8 cellular contexts compared by ENCODE assay signal in genomic region chr17:82332669-82333278, GRCh38. TPM values are rescaled to one million over a fixed set of nuclear protein-coding genes. Genes with fewer than 3 reads are reported as not detected.
DNase-seq lines count a peak whose midpoint lies in the region; ATAC-seq and TF ChIP-seq lines count a peak whose summit lies in the region.

No MANE protein-coding gene starts in this region.

- WGBS in endodermal cell (ENCODE audit: insufficient coverage in 1 of 2, insufficient read length in 1 of 2), 2 experiments: 31 to 42% methylated on average over 14 to 32 of the region's 32 CpGs

- peak; percentile 29 for TF ChIP-seq CTCF in endodermal cell (conservative IDR thresholded peaks at IDR 0.05)

- peak; percentile 57 for DNase-seq in activated CD4-positive, alpha-beta T cell treated with anti-CD3 and anti-CD28 coated beads for 36 hours
- DNase-seq in activated CD4-positive, alpha-beta T cell treated with anti-CD3 and anti-CD28 coated beads, Interleukin-2, amount 50 U/mL, for 1 hour: no peak
- DNase-seq in endodermal cell (no peak), GF-D8 (lab: John Stamatoyannopoulos, UW) (no peak)

- H3K36me3 Mint-ChIP-seq in activated CD4-positive, alpha-beta T cell treated with anti-CD3 and anti-CD28 coated beads for 36 hours (ENCODE audit: low read depth): no peaks in the 10 kb centered on the region
- no peaks in the 10 kb centered on the region for H3K36me3 Mint-ChIP-seq in endodermal cell (ENCODE audit: low read depth)

- ATAC-seq in activated CD4-positive, alpha-beta T cell treated with anti-CD3 and anti-CD28 coated beads for 36 hours: peak; percentile 28
- peak; percentile 24 for ATAC-seq in SK-N-SH treated with all-trans-retinoic acid at 6 μM for 48 hours
- ATAC-seq in HG03139 (IDR thresholded peaks at IDR 0.05; ENCODE audit: unreplicated experiment): no peak
- ATAC-seq in GM21526 (IDR thresholded peaks at IDR 0.05; ENCODE audit: low FRiP score, unreplicated experiment): no peak

- no peaks in the 10 kb centered on the region for H3K9me3 Mint-ChIP-seq in activated CD4-positive, alpha-beta T cell treated with anti-CD3 and anti-CD28 coated beads for 36 hours (ENCODE audit: low read depth)
- H3K9me3 Mint-ChIP-seq in endodermal cell: no peaks in the 10 kb centered on the region

- peak overlapping the region; percentile 60 for H3K27ac Mint-ChIP-seq in activated CD4-positive, alpha-beta T cell treated with anti-CD3 and anti-CD28 coated beads for 36 hours
- no peak overlapping the region for H3K27ac Mint-ChIP-seq in endodermal cell

- intact Hi-C loops in activated CD4-positive, alpha-beta T cell treated with anti-CD3 and anti-CD28 coated beads for 36 hours (cut with DNase I, micrococcal nuclease): no loop called here

- H3K9me3 ChIP-seq in endodermal cell (ENCODE audit: control insufficient read depth, low read length) (no peaks in the 10 kb centered on the region), mucosa of stomach (ENCODE audit: control insufficient read depth, low read length) (no peaks in the 10 kb centered on the region)

- peaks cover 29% of the 10 kb centered on the region for H3K4me1 Mint-ChIP-seq in activated CD4-positive, alpha-beta T cell treated with anti-CD3 and anti-CD28 coated beads for 36 hours
- peaks cover 8% of the 10 kb centered on the region for H3K4me1 Mint-ChIP-seq in endodermal cell

- H3K36me3 ChIP-seq in endodermal cell (ENCODE audit: control insufficient read depth, insufficient read depth, low read length): no peaks in the 10 kb centered on the region
- H3K36me3 ChIP-seq in mucosa of stomach (ENCODE audit: control insufficient read depth, insufficient read depth, low read length): no peaks in the 10 kb centered on the region

- CTCF ChIA-PET in activated CD4-positive, alpha-beta T cell treated with anti-CD3 and anti-CD28 coated beads for 36 hours (lab: Charles Lee): interaction anchor here (1.2 to 2.4 kb wide), 3 partner anchors 11 to 96 kb away, joined by 3 to 11 read pairs (median 3); no protein-coding TSS in a partner anchor

- H3K9ac ChIP-seq in endodermal cell (ENCODE audit: extremely low read depth, low read length, poor library complexity, severe bottlenecking) (no peak overlapping the region), mucosa of stomach (ENCODE audit: low read length) (peak overlapping the region; percentile 59)

- H3K4me1 ChIP-seq in endodermal cell (ENCODE audit: control insufficient read depth, insufficient read depth, low read length) (no peaks in the 10 kb centered on the region), mucosa of stomach (ENCODE audit: control insufficient read depth, insufficient read depth, low read length) (peaks cover 61% of the 10 kb centered on the region)

- POLR2A ChIA-PET in activated CD4-positive, alpha-beta T cell treated with anti-CD3 and anti-CD28 coated beads for 36 hours (lab: Charles Lee): interaction anchor here (0.8 to 1.9 kb wide), 2 partner anchors 11 to 35 kb away, joined by 4 to 6 read pairs; no protein-coding TSS in a partner anchor

- H3K4me3 ChIP-seq in endodermal cell (ENCODE audit: low read length) (no peak overlapping the region), mucosa of stomach (ENCODE audit: low read length) (peak overlapping the region; percentile 22)

- peaks cover 4% of the 10 kb centered on the region for H3K27me3 Mint-ChIP-seq in activated CD4-positive, alpha-beta T cell treated with anti-CD3 and anti-CD28 coated beads for 36 hours
- H3K27me3 Mint-ChIP-seq in endodermal cell (ENCODE audit: insufficient read depth): peaks cover 64% of the 10 kb centered on the region

- no peak overlapping the region for H3K27ac ChIP-seq in endodermal cell (ENCODE audit: low read depth, low read length)

- H3K4me3 Mint-ChIP-seq in activated CD4-positive, alpha-beta T cell treated with anti-CD3 and anti-CD28 coated beads for 36 hours: peak overlapping the region; percentile 67
- H3K4me3 Mint-ChIP-seq in endodermal cell: peak overlapping the region; percentile 32

- H3K27me3 ChIP-seq in endodermal cell (ENCODE audit: control insufficient read depth, insufficient read depth, low read length, poor library complexity, severe bottlenecking) (peaks cover 65% of the 10 kb centered on the region), mucosa of stomach (ENCODE audit: control insufficient read depth, insufficient read depth, low read length) (peaks cover 2% of the 10 kb centered on the region)

TF ChIP-seq in SK-N-SH treated with all-trans-retinoic acid at 6 μM for 48 hours, 23 proteins besides CTCF, POLR2A, EP300 and RAD21 (continues in another document):
- TF ChIP-seq ZFP3 (CRISPR knock-in tag; IDR thresholded peaks at IDR 0.05) (no peak), ZNF8 (CRISPR knock-in tag; IDR thresholded peaks at IDR 0.05) (no peak), ZNF70 (CRISPR knock-in tag; IDR thresholded peaks at IDR 0.05) (no peak), OSR1 (CRISPR knock-in tag; IDR thresholded peaks at IDR 0.05) (no peak), ISL1 (CRISPR knock-in tag; IDR thresholded peaks at IDR 0.05) (no peak), ZFP30 (CRISPR knock-in tag; IDR thresholded peaks at IDR 0.05) (no peak), ESRRG (CRISPR knock-in tag; IDR thresholded peaks at IDR 0.05) (no peak), PPARA (CRISPR knock-in tag; IDR thresholded peaks at IDR 0.05; ENCODE audit: borderline replicate concordance) (no peak), RARB (CRISPR knock-in tag; IDR thresholded peaks at IDR 0.05) (no peak), ZNF565 (CRISPR knock-in tag; conservative IDR thresholded peaks at IDR 0.05; ENCODE audit: low read depth) (no peak), PATZ1 (CRISPR knock-in tag; IDR thresholded peaks at IDR 0.05; ENCODE audit: borderline replicate concordance) (no peak), ZC3H10 (CRISPR knock-in tag; IDR thresholded peaks at IDR 0.05) (no peak)
- TF ChIP-seq, protein P1, sequence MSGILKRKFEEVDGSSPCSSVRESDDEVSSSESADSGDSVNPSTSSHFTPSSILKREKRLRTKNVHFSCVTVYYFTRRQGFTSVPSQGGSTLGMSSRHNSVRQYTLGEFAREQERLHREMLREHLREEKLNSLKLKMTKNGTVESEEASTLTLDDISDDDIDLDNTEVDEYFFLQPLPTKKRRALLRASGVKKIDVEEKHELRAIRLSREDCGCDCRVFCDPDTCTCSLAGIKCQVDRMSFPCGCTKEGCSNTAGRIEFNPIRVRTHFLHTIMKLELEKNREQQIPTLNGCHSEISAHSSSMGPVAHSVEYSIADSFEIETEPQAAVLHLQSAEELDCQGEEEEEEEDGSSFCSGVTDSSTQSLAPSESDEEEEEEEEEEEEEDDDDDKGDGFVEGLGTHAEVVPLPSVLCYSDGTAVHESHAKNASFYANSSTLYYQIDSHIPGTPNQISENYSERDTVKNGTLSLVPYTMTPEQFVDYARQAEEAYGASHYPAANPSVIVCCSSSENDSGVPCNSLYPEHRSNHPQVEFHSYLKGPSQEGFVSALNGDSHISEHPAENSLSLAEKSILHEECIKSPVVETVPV (CRISPR knock-in tag; IDR thresholded peaks at IDR 0.05): no peak
- TF ChIP-seq, protein P2, sequence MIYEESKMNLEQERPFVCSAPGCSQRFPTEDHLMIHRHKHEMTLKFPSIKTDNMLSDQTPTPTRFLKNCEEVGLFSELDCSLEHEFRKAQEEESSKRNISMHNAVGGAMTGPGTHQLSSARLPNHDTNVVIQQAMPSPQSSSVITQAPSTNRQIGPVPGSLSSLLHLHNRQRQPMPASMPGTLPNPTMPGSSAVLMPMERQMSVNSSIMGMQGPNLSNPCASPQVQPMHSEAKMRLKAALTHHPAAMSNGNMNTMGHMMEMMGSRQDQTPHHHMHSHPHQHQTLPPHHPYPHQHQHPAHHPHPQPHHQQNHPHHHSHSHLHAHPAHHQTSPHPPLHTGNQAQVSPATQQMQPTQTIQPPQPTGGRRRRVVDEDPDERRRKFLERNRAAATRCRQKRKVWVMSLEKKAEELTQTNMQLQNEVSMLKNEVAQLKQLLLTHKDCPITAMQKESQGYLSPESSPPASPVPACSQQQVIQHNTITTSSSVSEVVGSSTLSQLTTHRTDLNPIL (CRISPR knock-in tag; IDR thresholded peaks at IDR 0.05; ENCODE audit: low read depth): no peak

RNA-seq across cellular contexts. Expression of gene SECTM1, which starts 0.8 kb away (rescaled TPM):
- total RNA-seq in activated CD4-positive, alpha-beta T cell treated with anti-CD3 and anti-CD28 coated beads for 36 hours: 10 to 100 TPM in 1 of 2 experiments, 1 to 10 TPM in 1; 9.0 to 10.9 TPM
- not detected for total RNA-seq in endodermal cell
- polyA plus RNA-seq in endodermal cell (2013, experiment 1 of 2): 0.50 TPM
- 0.12 TPM for polyA plus RNA-seq in endodermal cell (2013, experiment 2 of 2)

RNA-seq across cellular contexts. Expression of gene CD7, which starts 15.4 kb away (rescaled TPM):
- total RNA-seq in activated CD4-positive, alpha-beta T cell treated with anti-CD3 and anti-CD28 coated beads for 36 hours: 100 to 1,000 TPM; 614 to 725 TPM
- under 1 TPM; 0.55 to 0.80 TPM for total RNA-seq in endodermal cell
- polyA plus RNA-seq in endodermal cell (2013, experiment 1 of 2): 0.75 TPM
- 0.58 TPM for polyA plus RNA-seq in endodermal cell (2013, experiment 2 of 2)

RNA-seq across cellular contexts. Expression of gene TEX19, which starts 26.3 kb away (rescaled TPM):
- total RNA-seq in activated CD4-positive, alpha-beta T cell treated with anti-CD3 and anti-CD28 coated beads for 36 hours: not detected
- total RNA-seq in endodermal cell: under 1 TPM; 0.46 to 0.48 TPM
- polyA plus RNA-seq in endodermal cell (2013, experiment 1 of 2): 0.32 TPM
- polyA plus RNA-seq in endodermal cell (2013, experiment 2 of 2): 0.12 TPM

RNA-seq across cellular contexts. Expression of gene UTS2R, which starts 38.8 kb away (rescaled TPM):
- total RNA-seq in activated CD4-positive, alpha-beta T cell treated with anti-CD3 and anti-CD28 coated beads for 36 hours: not detected
- under 1 TPM in 1 of 2 donors, not detected in 1; 0.40 TPM for total RNA-seq in endodermal cell
- 0.53 TPM for polyA plus RNA-seq in endodermal cell (2013, experiment 1 of 2)
- polyA plus RNA-seq in endodermal cell (2013, experiment 2 of 2): 0.54 TPM

RNA-seq across cellular contexts. Expression of gene CSNK1D, which starts 59.3 kb away (rescaled TPM):
- 100 to 1,000 TPM; 118 to 182 TPM for total RNA-seq in activated CD4-positive, alpha-beta T cell treated with anti-CD3 and anti-CD28 coated beads for 36 hours
- 100 to 1,000 TPM; 104 to 143 TPM for total RNA-seq in endodermal cell
- polyA plus RNA-seq in endodermal cell (2013, experiment 1 of 2): 101 TPM
- 74.7 TPM for polyA plus RNA-seq in endodermal cell (2013, experiment 2 of 2)

Comparison
In these comparisons a context has a peak if more than half of its experiments do, and no peak if none do; other contexts are left out.
1. ATAC-seq: peak in activated CD4-positive, alpha-beta T cell treated with anti-CD3 and anti-CD28 coated beads for 36 hours (single experiment) and SK-N-SH treated with all-trans-retinoic acid at 6 μM for 48 hours (single experiment); none in HG03139 (single experiment) and GM21526 (single experiment).
2. RNA of gene SECTM1, which starts 0.8 kb away (total RNA-seq): 9.0 to 10.9 TPM in activated CD4-positive, alpha-beta T cell treated with anti-CD3 and anti-CD28 coated beads for 36 hours; not detected in endodermal cell; every median in the first group is over 4 times any median in the second.
3. RNA of gene CD7, which starts 15.4 kb away (total RNA-seq): 614 to 725 TPM in activated CD4-positive, alpha-beta T cell treated with anti-CD3 and anti-CD28 coated beads for 36 hours; 0.55 to 0.80 TPM in endodermal cell; every median in the first group is over 100 times any median in the second.